In the genomic region with DNA sequence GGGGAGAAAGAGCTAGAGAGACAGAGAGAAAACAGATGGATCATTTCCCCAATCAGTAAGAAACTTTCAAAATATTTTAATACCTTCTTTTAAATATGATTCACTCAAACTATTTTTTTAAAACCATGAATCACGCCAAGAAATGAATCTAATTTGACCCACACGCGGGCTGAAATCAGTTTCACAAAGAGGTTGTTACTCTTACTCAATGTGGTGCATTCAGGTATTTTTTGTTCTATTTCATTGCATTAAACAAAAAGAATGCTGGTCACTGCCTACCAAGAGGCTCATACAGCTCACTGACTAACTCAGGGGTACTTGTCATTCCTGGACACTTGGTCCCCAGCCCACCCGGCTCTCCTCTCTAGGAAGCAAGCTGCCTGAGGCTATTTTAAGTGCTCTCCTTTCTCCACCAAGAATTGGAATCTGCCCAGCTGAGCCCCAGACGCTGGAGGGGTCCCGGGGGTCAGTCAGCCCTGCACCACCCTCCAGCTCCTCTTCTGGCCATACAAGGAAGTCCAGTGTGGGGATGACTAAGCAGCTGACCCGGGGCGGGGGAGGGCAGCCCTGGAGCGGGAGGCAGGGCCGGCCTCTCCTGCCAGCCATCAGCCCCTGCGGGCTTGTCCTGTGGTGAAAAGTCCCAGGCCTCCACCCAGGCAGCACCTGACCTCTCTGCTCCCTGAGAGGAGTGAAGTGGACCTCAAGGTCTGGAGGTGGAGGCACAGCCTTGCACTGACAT, we compare ENCODE assay signal across 9 cellular contexts. TPM values are rescaled to one million over a fixed set of nuclear protein-coding genes. Genes with fewer than 3 reads are reported as not detected.
DNase-seq lines count a peak whose midpoint lies in the region; ATAC-seq and TF ChIP-seq lines count a peak whose summit lies in the region.
"Had no signal": no experiment of that assay in that cellular context is flagged by ENCODE, and none has a peak within 500 bp of the region (broad histone marks: within the 10 kb centered on the region; RNA-seq: fewer than 3 reads in every experiment).

No MANE protein-coding gene starts in this region.

- ATAC-seq in gastroesophageal sphincter (peak; percentile 80), HG02642 (IDR thresholded peaks at IDR 0.05; ENCODE audit: poor library complexity, unreplicated experiment) (no peak)

- 2% methylated on average over 3 to 6 of the region's 11 CpGs for WGBS in gastroesophageal sphincter (ENCODE audit: low coverage in 1 of 2), 2 donors

- H3K9me3 Mint-ChIP-seq in CD8-positive, alpha-beta memory T cell: peaks cover 0 to 1% (median 0%) of the 10 kb centered on the region in 5 donors

- TF ChIP-seq CTCF in gastroesophageal sphincter (IDR thresholded peaks at IDR 0.05): peak in 3 of 4 experiments; percentile 1 to 68 (median 27)
- TF ChIP-seq CTCF in GM10248 (IDR thresholded peaks at IDR 0.05; ENCODE audit: control extremely low read depth, extremely low read depth, low read depth, missing control alignments): no peak

- peak overlapping the region; percentile 9 for H3K27ac ChIP-seq in CD8-positive, alpha-beta memory T cell (ENCODE audit: low read depth, low read length)
- H3K27ac ChIP-seq in gastroesophageal sphincter: peak overlapping the region; percentile 78 to 92 (median 84)

- TF ChIP-seq EP300 in gastroesophageal sphincter (IDR thresholded peaks at IDR 0.05): no peak

- TF ChIP-seq POLR2A in gastroesophageal sphincter (IDR thresholded peaks at IDR 0.05): no peak

- no peaks in the 10 kb centered on the region for H3K36me3 ChIP-seq in CD8-positive, alpha-beta memory T cell (ENCODE audit: insufficient read depth, low read length)
- no peaks in the 10 kb centered on the region for H3K36me3 ChIP-seq in gastroesophageal sphincter

- CTCF ChIA-PET in CD8-positive, alpha-beta memory T cell (lab: Charles Lee): interaction anchor here (2.9 kb wide), 1 partner anchor 7 kb away, joined by 8 read pairs; no protein-coding TSS in a partner anchor
- CTCF ChIA-PET in GM10248 (lab: Yijun Ruan, JAX): interaction anchor here (1.6 to 5.5 kb wide), 5 partner anchors 9 to 118 kb away, joined by 3 to 106 read pairs (median 18); no protein-coding TSS in a partner anchor

- H3K27me3 ChIP-seq in CD8-positive, alpha-beta memory T cell (ENCODE audit: insufficient read depth, low read length, poor library complexity, severe bottlenecking): no peaks in the 10 kb centered on the region
- no peaks in the 10 kb centered on the region for H3K27me3 ChIP-seq in gastroesophageal sphincter

- no peak for DNase-seq in CD8-positive, alpha-beta memory T cell
- DNase-seq in SK-MEL-5 (ENCODE audit: low read depth, low spot score) (peak; percentile 18), occipital lobe (lab: John Stamatoyannopoulos, UW) (peak; percentile 30), HPDE6-E6E7 (ENCODE audit: extremely low spot score) (no peak), GM10248 (ENCODE audit: extremely low spot score) (no peak)
- no peak for DNase-seq in activated effector memory CD4-positive, alpha-beta T cell treated with anti-CD3 and anti-CD28 coated beads, Interleukin-2, amount 50 U/mL, for 16 hours
- DNase-seq: activated gamma-delta T cell treated with Interleukin-2 at 50 U/mL for 16 hours had no signal

- no peaks in the 10 kb centered on the region for H3K9me3 ChIP-seq in CD8-positive, alpha-beta memory T cell (ENCODE audit: low read length)
- no peaks in the 10 kb centered on the region for H3K9me3 ChIP-seq in gastroesophageal sphincter

- POLR2A ChIA-PET in CD8-positive, alpha-beta memory T cell (lab: Charles Lee): interaction anchor here (0.6 kb wide), 1 partner anchor 22 kb away, joined by 7 read pairs; a partner anchor contains a TSS
- POLR2A ChIA-PET in GM10248 (lab: Yijun Ruan, JAX): no interaction called here

- H3K27ac Mint-ChIP-seq in CD8-positive, alpha-beta memory T cell: no peak overlapping the region

- in situ Hi-C loops in SK-MEL-5 (cut with HindIII; ENCODE audit: low pct_unique_long_range_greater_than_20kb, low sequenced_read_pairs): no loop called here

- H3K4me1 ChIP-seq in CD8-positive, alpha-beta memory T cell (ENCODE audit: insufficient read depth, low read length): no peaks in the 10 kb centered on the region
- H3K4me1 ChIP-seq in gastroesophageal sphincter: peaks cover 8 to 58% (median 25%) of the 10 kb centered on the region in 3 donors

- H3K36me3 Mint-ChIP-seq in CD8-positive, alpha-beta memory T cell: no peaks in the 10 kb centered on the region

- H3K4me1 Mint-ChIP-seq in CD8-positive, alpha-beta memory T cell: peaks cover 2 to 5% (median 4%) of the 10 kb centered on the region in 3 donors

- no peak overlapping the region for H3K4me3 ChIP-seq in CD8-positive, alpha-beta memory T cell (ENCODE audit: low read length)
- H3K4me3 ChIP-seq in gastroesophageal sphincter: no peak overlapping the region

- peaks cover 11 to 45% of the 10 kb centered on the region in 2 donors for H3K27me3 Mint-ChIP-seq in CD8-positive, alpha-beta memory T cell

- H3K4me3 Mint-ChIP-seq in CD8-positive, alpha-beta memory T cell: no peak overlapping the region

RNA-seq across cellular contexts. Expression of a gene that starts 21.7 kb away (rescaled TPM):
- total RNA-seq in CD8-positive, alpha-beta memory T cell: 100 to 1,000 TPM; 180 to 187 TPM
- polyA plus RNA-seq in CD8-positive, alpha-beta memory T cell: 61.6 TPM
- 88.6 and 92.8 TPM in 2 replicates for total RNA-seq in SK-MEL-5 (2014; rRNA removed; shearing (Covaris generic))
- 66.1 and 84.5 TPM in 2 replicates for polyA plus RNA-seq in SK-MEL-5 (2015; cell fraction: cytosol; rRNA removed)
- polyA plus RNA-seq in SK-MEL-5 (2015; cell fraction: nucleus; rRNA removed): 45.6 and 49.6 TPM in 2 replicates
- total RNA-seq in gastroesophageal sphincter (100 to 1,000 TPM in 3 of 4 donors, 10 to 100 TPM in 1; 64.3 to 261 (median 107) TPM), occipital lobe (76.3 TPM)

Comparison
In these comparisons a context has a peak if more than half of its experiments do, and no peak if none do; other contexts are left out.
1. DNase-seq: peak in SK-MEL-5 (single experiment) and occipital lobe (single experiment); none in CD8-positive, alpha-beta memory T cell (0 of 5), activated effector memory CD4-positive, alpha-beta T cell treated with anti-CD3 and anti-CD28 coated beads, Interleukin-2, amount 50 U/mL, for 16 hours (single experiment), HPDE6-E6E7 (single experiment) and GM10248 (single experiment).